ENCODE assay signal across 1 cellular context in the genomic region with DNA sequence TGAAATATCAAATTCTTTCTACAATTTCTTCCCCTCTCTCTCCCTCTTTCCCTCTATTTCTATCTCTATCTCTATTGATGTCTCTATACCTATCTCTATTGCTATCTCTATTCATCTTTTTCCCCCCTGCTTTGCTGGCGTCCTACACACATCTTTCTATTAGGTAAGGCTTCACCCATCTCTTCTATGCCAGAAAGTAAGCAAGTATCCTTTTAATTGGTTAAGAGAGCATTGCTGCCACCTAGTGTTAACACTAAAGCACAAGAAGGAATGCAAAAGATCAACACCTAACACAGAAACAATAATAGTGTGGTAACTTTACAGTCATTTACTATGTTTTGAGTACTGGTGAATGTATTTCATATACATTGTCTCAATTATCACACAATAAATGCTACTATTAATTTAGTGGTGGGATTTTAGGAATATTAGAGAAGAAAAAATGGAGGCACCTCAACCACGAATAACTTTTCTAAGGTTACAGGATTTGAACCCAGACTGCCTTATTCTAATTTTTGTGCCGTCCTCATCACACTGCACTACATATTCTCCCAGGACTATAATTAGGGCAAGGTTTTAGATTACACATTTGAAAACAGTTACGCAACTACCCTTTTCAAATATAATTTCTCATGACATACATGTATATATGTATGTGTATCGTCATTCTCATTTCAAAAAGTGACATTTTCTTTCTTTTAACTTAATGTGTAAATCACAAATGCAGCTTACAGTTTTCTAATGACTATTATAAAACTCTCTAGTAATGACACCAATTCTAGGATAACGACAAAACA.
A peak's percentile ranks its signal among the peaks of the same experiment; 100 is the strongest.
TF ChIP-seq lines count a peak whose summit lies in the region.

No MANE protein-coding gene starts in this region.

TF ChIP-seq in K562, 482 proteins besides CTCF, POLR2A, EP300 and RAD21 (continued from another document):
- TF ChIP-seq, protein P1, sequence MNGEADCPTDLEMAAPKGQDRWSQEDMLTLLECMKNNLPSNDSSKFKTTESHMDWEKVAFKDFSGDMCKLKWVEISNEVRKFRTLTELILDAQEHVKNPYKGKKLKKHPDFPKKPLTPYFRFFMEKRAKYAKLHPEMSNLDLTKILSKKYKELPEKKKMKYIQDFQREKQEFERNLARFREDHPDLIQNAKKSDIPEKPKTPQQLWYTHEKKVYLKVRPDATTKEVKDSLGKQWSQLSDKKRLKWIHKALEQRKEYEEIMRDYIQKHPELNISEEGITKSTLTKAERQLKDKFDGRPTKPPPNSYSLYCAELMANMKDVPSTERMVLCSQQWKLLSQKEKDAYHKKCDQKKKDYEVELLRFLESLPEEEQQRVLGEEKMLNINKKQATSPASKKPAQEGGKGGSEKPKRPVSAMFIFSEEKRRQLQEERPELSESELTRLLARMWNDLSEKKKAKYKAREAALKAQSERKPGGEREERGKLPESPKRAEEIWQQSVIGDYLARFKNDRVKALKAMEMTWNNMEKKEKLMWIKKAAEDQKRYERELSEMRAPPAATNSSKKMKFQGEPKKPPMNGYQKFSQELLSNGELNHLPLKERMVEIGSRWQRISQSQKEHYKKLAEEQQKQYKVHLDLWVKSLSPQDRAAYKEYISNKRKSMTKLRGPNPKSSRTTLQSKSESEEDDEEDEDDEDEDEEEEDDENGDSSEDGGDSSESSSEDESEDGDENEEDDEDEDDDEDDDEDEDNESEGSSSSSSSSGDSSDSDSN (IDR thresholded peaks at IDR 0.05; ENCODE audit: borderline replicate concordance in 1 of 2, low read depth in 2 of 2, low read length in 2 of 2): no peak
- TF ChIP-seq MGA (IDR thresholded peaks at IDR 0.05) (no peak), PRMT5 (CRISPR knock-in tag; IDR thresholded peaks at IDR 0.05) (no peak), PURB (CRISPR knock-in tag; IDR thresholded peaks at IDR 0.05; ENCODE audit: low read depth) (no peak), TEAD4 (IDR thresholded peaks at IDR 0.05; ENCODE audit: low read length) (0 out of 2 replicates have a peak, but pooled peaks have one; percentile 9), TEAD4 (CRISPR knock-in tag; IDR thresholded peaks at IDR 0.05; ENCODE audit: borderline replicate concordance) (no peak), CCNT2 (IDR thresholded peaks at IDR 0.05; ENCODE audit: borderline replicate concordance, extremely low read depth, insufficient read length, low read depth, low read length) (no peak), FOXA3 (CRISPR knock-in tag; conservative IDR thresholded peaks at IDR 0.05 in 1 of 2, IDR thresholded peaks at IDR 0.05 in 1 of 2) (peak in 1 of 2 experiments; percentile 38; a peak in 1 of 4 replicates), CHD1 (IDR thresholded peaks at IDR 0.05; ENCODE audit: low read length) (no peak), CEBPG (CRISPR knock-in tag; IDR thresholded peaks at IDR 0.05) (no peak), CEBPG (tag; conservative IDR thresholded peaks at IDR 0.05 in 1 of 2, IDR thresholded peaks at IDR 0.05 in 1 of 2) (peak in 1 of 2 experiments; percentile 52; a peak in 1 of 4 replicates), SMC3 (conservative IDR thresholded peaks at IDR 0.05; ENCODE audit: insufficient read depth, low read depth, low read length) (peak; percentile 61; the same call in 1 of the 2 replicates), FOXK2 (conservative IDR thresholded peaks at IDR 0.05 in 1 of 2, IDR thresholded peaks at IDR 0.05 in 1 of 2; ENCODE audit: low read depth in 2 of 2) (peak; percentile 59 to 64; a peak in 2 of 4 replicates)
- TF ChIP-seq, protein P2, sequence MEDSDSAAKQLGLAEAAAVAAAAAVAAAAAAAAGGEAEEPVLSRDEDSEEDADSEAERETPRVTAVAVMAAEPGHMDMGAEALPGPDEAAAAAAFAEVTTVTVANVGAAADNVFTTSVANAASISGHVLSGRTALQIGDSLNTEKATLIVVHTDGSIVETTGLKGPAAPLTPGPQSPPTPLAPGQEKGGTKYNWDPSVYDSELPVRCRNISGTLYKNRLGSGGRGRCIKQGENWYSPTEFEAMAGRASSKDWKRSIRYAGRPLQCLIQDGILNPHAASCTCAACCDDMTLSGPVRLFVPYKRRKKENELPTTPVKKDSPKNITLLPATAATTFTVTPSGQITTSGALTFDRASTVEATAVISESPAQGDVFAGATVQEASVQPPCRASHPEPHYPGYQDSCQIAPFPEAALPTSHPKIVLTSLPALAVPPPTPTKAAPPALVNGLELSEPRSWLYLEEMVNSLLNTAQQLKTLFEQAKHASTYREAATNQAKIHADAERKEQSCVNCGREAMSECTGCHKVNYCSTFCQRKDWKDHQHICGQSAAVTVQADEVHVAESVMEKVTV (CRISPR knock-in tag; IDR thresholded peaks at IDR 0.05): peak; percentile 71
- TF ChIP-seq, protein P3, sequence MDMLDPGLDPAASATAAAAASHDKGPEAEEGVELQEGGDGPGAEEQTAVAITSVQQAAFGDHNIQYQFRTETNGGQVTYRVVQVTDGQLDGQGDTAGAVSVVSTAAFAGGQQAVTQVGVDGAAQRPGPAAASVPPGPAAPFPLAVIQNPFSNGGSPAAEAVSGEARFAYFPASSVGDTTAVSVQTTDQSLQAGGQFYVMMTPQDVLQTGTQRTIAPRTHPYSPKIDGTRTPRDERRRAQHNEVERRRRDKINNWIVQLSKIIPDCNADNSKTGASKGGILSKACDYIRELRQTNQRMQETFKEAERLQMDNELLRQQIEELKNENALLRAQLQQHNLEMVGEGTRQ (CRISPR knock-in tag; IDR thresholded peaks at IDR 0.05): no peak
- TF ChIP-seq, protein P4, sequence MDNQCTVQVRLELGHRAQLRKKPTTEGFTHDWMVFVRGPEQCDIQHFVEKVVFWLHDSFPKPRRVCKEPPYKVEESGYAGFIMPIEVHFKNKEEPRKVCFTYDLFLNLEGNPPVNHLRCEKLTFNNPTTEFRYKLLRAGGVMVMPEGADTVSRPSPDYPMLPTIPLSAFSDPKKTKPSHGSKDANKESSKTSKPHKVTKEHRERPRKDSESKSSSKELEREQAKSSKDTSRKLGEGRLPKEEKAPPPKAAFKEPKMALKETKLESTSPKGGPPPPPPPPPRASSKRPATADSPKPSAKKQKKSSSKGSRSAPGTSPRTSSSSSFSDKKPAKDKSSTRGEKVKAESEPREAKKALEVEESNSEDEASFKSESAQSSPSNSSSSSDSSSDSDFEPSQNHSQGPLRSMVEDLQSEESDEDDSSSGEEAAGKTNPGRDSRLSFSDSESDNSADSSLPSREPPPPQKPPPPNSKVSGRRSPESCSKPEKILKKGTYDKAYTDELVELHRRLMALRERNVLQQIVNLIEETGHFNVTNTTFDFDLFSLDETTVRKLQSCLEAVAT (IDR thresholded peaks at IDR 0.05): 0 out of 4 replicates have a peak, but pooled peaks of 1 of the 2 experiments have one; percentile 44
- TF ChIP-seq, protein P5, sequence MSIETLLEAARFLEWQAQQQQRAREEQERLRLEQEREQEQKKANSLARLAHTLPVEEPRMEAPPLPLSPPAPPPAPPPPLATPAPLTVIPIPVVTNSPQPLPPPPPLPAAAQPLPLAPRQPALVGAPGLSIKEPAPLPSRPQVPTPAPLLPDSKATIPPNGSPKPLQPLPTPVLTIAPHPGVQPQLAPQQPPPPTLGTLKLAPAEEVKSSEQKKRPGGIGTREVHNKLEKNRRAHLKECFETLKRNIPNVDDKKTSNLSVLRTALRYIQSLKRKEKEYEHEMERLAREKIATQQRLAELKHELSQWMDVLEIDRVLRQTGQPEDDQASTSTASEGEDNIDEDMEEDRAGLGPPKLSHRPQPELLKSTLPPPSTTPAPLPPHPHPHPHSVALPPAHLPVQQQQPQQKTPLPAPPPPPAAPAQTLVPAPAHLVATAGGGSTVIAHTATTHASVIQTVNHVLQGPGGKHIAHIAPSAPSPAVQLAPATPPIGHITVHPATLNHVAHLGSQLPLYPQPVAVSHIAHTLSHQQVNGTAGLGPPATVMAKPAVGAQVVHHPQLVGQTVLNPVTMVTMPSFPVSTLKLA (conservative IDR thresholded peaks at IDR 0.05): 0 out of 4 replicates have a peak, but pooled peaks of 1 of the 2 experiments have one; percentile 25
TF ChIP-seq in K562: peak in this region for 9.
